In genomic region chr1:2512862-2513421, GRCh38 we compare ENCODE assay signal across 1 cellular context.
TF ChIP-seq lines count a peak whose summit lies in the region.

No MANE protein-coding gene starts in this region.

TF ChIP-seq in GM12878, 131 proteins besides CTCF, POLR2A, EP300 and RAD21:
- TF ChIP-seq RFX5 (IDR thresholded peaks at IDR 0.05; ENCODE audit: low read depth, low read length) (no peak), SMAD1 (IDR thresholded peaks at IDR 0.05; ENCODE audit: low read depth, partially characterized antibody) (no peak), FOXM1 (IDR thresholded peaks at IDR 0.05; ENCODE audit: low read depth, low read length) (no peak), MEF2A (IDR thresholded peaks at IDR 0.05; ENCODE audit: insufficient read depth, low read depth, low read length) (no peak), HDAC2 (IDR thresholded peaks at IDR 0.05) (no peak), CHD2 (IDR thresholded peaks at IDR 0.05; ENCODE audit: borderline replicate concordance, low read depth, low read length) (no peak), ELK1 (IDR thresholded peaks at IDR 0.05; ENCODE audit: low read depth, low read length) (no peak), SUPT20H (IDR thresholded peaks at IDR 0.05; ENCODE audit: borderline replicate concordance, control insufficient read depth, low read depth, low read length) (no peak), HCFC1 (IDR thresholded peaks at IDR 0.05; ENCODE audit: low read length) (no peak), SUZ12 (IDR thresholded peaks at IDR 0.05; ENCODE audit: unreplicated experiment) (no peak), NBN (IDR thresholded peaks at IDR 0.05) (no peak), ZNF207 (IDR thresholded peaks at IDR 0.05; ENCODE audit: borderline replicate concordance) (no peak), CEBPZ (IDR thresholded peaks at IDR 0.05; ENCODE audit: low read depth, low read length) (no peak), BMI1 (IDR thresholded peaks at IDR 0.05; ENCODE audit: borderline replicate concordance) (no peak), CBX5 (IDR thresholded peaks at IDR 0.05; ENCODE audit: low read depth) (no peak)
TF ChIP-seq in GM12878: peak in this region for 0.
